Comparison of ENCODE assay signal across 1 cellular context in genomic region chr15:65773386-65774111, GRCh38.
TF ChIP-seq lines count a peak whose summit lies in the region.

No MANE protein-coding gene starts in this region.

TF ChIP-seq in K562, 482 proteins besides CTCF, POLR2A, EP300 and RAD21 (continued from another document):
- TF ChIP-seq, protein P1, sequence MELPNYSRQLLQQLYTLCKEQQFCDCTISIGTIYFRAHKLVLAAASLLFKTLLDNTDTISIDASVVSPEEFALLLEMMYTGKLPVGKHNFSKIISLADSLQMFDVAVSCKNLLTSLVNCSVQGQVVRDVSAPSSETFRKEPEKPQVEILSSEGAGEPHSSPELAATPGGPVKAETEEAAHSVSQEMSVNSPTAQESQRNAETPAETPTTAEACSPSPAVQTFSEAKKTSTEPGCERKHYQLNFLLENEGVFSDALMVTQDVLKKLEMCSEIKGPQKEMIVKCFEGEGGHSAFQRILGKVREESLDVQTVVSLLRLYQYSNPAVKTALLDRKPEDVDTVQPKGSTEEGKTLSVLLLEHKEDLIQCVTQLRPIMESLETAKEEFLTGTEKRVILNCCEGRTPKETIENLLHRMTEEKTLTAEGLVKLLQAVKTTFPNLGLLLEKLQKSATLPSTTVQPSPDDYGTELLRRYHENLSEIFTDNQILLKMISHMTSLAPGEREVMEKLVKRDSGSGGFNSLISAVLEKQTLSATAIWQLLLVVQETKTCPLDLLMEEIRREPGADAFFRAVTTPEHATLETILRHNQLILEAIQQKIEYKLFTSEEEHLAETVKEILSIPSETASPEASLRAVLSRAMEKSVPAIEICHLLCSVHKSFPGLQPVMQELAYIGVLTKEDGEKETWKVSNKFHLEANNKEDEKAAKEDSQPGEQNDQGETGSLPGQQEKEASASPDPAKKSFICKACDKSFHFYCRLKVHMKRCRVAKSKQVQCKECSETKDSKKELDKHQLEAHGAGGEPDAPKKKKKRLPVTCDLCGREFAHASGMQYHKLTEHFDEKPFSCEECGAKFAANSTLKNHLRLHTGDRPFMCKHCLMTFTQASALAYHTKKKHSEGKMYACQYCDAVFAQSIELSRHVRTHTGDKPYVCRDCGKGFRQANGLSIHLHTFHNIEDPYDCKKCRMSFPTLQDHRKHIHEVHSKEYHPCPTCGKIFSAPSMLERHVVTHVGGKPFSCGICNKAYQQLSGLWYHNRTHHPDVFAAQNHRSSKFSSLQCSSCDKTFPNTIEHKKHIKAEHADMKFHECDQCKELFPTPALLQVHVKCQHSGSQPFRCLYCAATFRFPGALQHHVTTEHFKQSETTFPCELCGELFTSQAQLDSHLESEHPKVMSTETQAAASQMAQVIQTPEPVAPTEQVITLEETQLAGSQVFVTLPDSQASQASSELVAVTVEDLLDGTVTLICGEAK (IDR thresholded peaks at IDR 0.05) = peak; percentile 51; the same call in 1 of the 2 replicates
- TF ChIP-seq, protein P1 (CRISPR knock-in tag; IDR thresholded peaks at IDR 0.05) = no peak
TF ChIP-seq in K562: peak in this region for 2.
